ENCODE assay signal across 29 cellular contexts in genomic region chr3:37836589-37836988, GRCh38.
"Had no signal": no experiment of that assay in that cellular context is flagged by ENCODE, and none has a peak within 500 bp of the region (broad histone marks: within the 10 kb centered on the region; RNA-seq: fewer than 3 reads in every experiment).

No MANE protein-coding gene starts in this region.

- H3K27me3 Mint-ChIP-seq: dendritic cell treated with granulocyte-macrophage colony-stimulating factor and Interleukin-4, amounts not matched to agents 40 ng/mL and 50 ng/mL, for 4 days had no signal

- FAIRE-seq: colon, endometrium, endothelial cell of umbilical vein, frontal cortex had no signal

- H3K4me1 Mint-ChIP-seq: endodermal cell had no signal

- H3K27me3 ChIP-seq: colonic mucosa, dorsolateral prefrontal cortex, esophagus muscularis mucosa, esophagus squamous epithelium, foreskin keratinocyte, gastrocnemius medialis, gastroesophageal sphincter, heart left ventricle, heart right ventricle had no signal

- DNase-seq: colonic mucosa; cortex of kidney; dermis blood vessel endothelial cell; dorsolateral prefrontal cortex; effector CD4-positive, alpha-beta T cell; effector CD8-positive, alpha-beta T cell; effector memory CD4-positive, alpha-beta T cell; effector memory CD8-positive, alpha-beta T cell; endodermal cell; erythroblast; esophagus squamous epithelium; foreskin fibroblast; foreskin keratinocyte; foreskin melanocyte; gastrocnemius medialis; glutamatergic neuron; head of caudate nucleus; heart left ventricle; heart right ventricle had no signal

- ATAC-seq: effector memory CD8-positive, alpha-beta T cell; esophagus mucosa; foreskin keratinocyte; gastrocnemius medialis; gastroesophageal sphincter; heart left ventricle; heart right ventricle had no signal

- H3K9me3 ChIP-seq: colonic mucosa, esophagus muscularis mucosa, esophagus squamous epithelium, gastrocnemius medialis, gastroesophageal sphincter, heart left ventricle, heart right ventricle had no signal

- H3K36me3 ChIP-seq: colonic mucosa, gastrocnemius medialis had no signal

- H3K4me3 Mint-ChIP-seq: dendritic cell treated with granulocyte-macrophage colony-stimulating factor and Interleukin-4, amounts not matched to agents 40 ng/mL and 50 ng/mL, for 4 days; effector memory CD8-positive, alpha-beta T cell; endodermal cell had no signal

- H3K27ac ChIP-seq: colonic mucosa, coronary artery, dorsolateral prefrontal cortex, epithelial cell of prostate, esophagus muscularis mucosa, esophagus squamous epithelium, foreskin keratinocyte, gastrocnemius medialis, gastroesophageal sphincter, heart left ventricle, heart right ventricle had no signal

- H3K9me3 Mint-ChIP-seq: dendritic cell treated with granulocyte-macrophage colony-stimulating factor and Interleukin-4, amounts not matched to agents 40 ng/mL and 50 ng/mL, for 4 days; effector memory CD8-positive, alpha-beta T cell; endodermal cell had no signal

- H3K4me1 ChIP-seq: colonic mucosa, esophagus muscularis mucosa, foreskin keratinocyte, gastrocnemius medialis, gastroesophageal sphincter had no signal

- H3K27ac Mint-ChIP-seq: dendritic cell treated with granulocyte-macrophage colony-stimulating factor and Interleukin-4, amounts not matched to agents 40 ng/mL and 50 ng/mL, for 4 days; effector memory CD8-positive, alpha-beta T cell; endodermal cell had no signal

- H3K4me3 ChIP-seq: colonic mucosa, coronary artery, dorsolateral prefrontal cortex, esophagus muscularis mucosa, esophagus squamous epithelium, gastrocnemius medialis, gastroesophageal sphincter, heart left ventricle, heart right ventricle had no signal
